In genomic region chr5:147735621-147736125, GRCh38 we compare ENCODE assay signal across 1 cellular context.
TF ChIP-seq lines count a peak whose summit lies in the region.

No MANE protein-coding gene starts in this region.

TF ChIP-seq in WTC11, 78 proteins besides CTCF, POLR2A, EP300 and RAD21 (continued from another document):
- no peak for TF ChIP-seq ZNF425 (CRISPR knock-in tag; conservative IDR thresholded peaks at IDR 0.05)
- TF ChIP-seq TEAD4 (CRISPR knock-in tag; IDR thresholded peaks at IDR 0.05): no peak
- no peak for TF ChIP-seq ZNF423 (CRISPR knock-in tag; IDR thresholded peaks at IDR 0.05)
